Comparison of ENCODE assay signal across 29 cellular contexts in the genomic region with DNA sequence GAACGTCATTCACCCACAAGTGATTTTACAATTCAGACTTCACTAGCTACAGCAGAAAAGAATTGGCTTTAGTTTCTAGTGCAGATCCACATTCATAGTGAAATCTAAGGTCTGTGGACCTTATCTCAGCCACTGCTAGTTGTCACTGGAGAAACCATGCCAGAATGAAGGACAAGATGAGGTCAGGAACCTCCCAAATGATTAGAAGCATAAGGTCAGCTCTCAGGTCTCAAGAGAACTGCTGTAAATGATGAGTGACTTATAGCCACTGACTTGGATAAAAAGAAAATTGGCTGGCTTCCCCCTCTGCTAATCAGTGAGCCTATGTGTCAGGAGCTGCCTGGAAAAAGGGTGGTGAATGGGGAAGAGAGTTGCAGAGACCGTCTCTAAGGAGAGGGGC.
"Had no signal": no experiment of that assay in that cellular context is flagged by ENCODE, and none has a peak within 500 bp of the region (broad histone marks: within the 10 kb centered on the region; RNA-seq: fewer than 3 reads in every experiment).

No MANE protein-coding gene starts in this region.

- ATAC-seq: activated CD8-positive, alpha-beta T cell treated with anti-CD3 and anti-CD28 coated beads for 36 hours; activated naive CD8-positive, alpha-beta T cell treated with anti-CD3 and anti-CD28 coated beads, Interleukin-2, amount 50 U/mL, for 24 hours; activated T-cell treated with anti-CD3 and anti-CD28 coated beads, Interleukin-2, amount 50 U/mL, for 4 hours; activated T-helper 17 cell treated with anti-CD3 and anti-CD28 coated beads, Interleukin-2, amount 50 U/mL, for 72 hours; left colon; natural killer cell; right lobe of liver; stimulated activated naive CD8-positive, alpha-beta T cell treated with anti-CD3 and anti-CD28 coated beads, Interleukin-15, Interleukin-2, amounts not matched to agents 100 U/mL and 50 U/mL, for 24 hours; WTC11 had no signal

- H3K9me3 Mint-ChIP-seq: activated naive CD4-positive, alpha-beta T cell treated with anti-CD3 and anti-CD28 coated beads, Interleukin-2, amount 50 U/mL, for 24 hours; brain had no signal

- H3K36me3 ChIP-seq: esophagus muscularis mucosa, heart right ventricle, neural progenitor cell, right lobe of liver, transverse colon had no signal

- H3K4me2 ChIP-seq: neural progenitor cell had no signal

- H3K4me1 ChIP-seq: esophagus muscularis mucosa, neural progenitor cell, right lobe of liver, testis, transverse colon had no signal

- H3K27me3 Mint-ChIP-seq: activated CD8-positive, alpha-beta T cell treated with anti-CD3 and anti-CD28 coated beads for 36 hours; activated T-helper 17 cell treated with anti-CD3 and anti-CD28 coated beads, Interleukin-2, amount 50 U/mL, for 72 hours; central memory CD8-positive, alpha-beta T cell had no signal

- H3K9ac ChIP-seq: neural progenitor cell had no signal

- H3K4me3 ChIP-seq: esophagus muscularis mucosa, heart right ventricle, neural progenitor cell, right lobe of liver, testis, transverse colon had no signal

- H3K27ac Mint-ChIP-seq: activated CD8-positive, alpha-beta T cell treated with anti-CD3 and anti-CD28 coated beads for 36 hours; activated naive CD4-positive, alpha-beta T cell treated with anti-CD3 and anti-CD28 coated beads, Interleukin-2, amount 50 U/mL, for 24 hours; activated naive CD8-positive, alpha-beta T cell treated with anti-CD3 and anti-CD28 coated beads, Interleukin-2, amount 50 U/mL, for 24 hours; activated T-helper 17 cell treated with anti-CD3 and anti-CD28 coated beads, Interleukin-2, amount 50 U/mL, for 72 hours; brain; natural killer cell; neural progenitor cell; T-helper 1 cell treated with Interleukin-12 subunit alpha and Interleukin-12 subunit beta and Interleukin-4 antibody, amounts not matched to agents 30 μg/mL and 1 μg/mL, for 36 hours; WTC11 had no signal

- H3K36me3 Mint-ChIP-seq: activated naive CD4-positive, alpha-beta T cell treated with anti-CD3 and anti-CD28 coated beads, Interleukin-2, amount 50 U/mL, for 24 hours; brain; natural killer cell; neural progenitor cell; WTC11 had no signal

- H3K9me3 ChIP-seq: esophagus muscularis mucosa, heart right ventricle, right lobe of liver, testis, transverse colon had no signal

- H3K27me3 ChIP-seq: esophagus muscularis mucosa, heart right ventricle, neural progenitor cell, right lobe of liver, testis, transverse colon had no signal

- H3K4me3 Mint-ChIP-seq: activated CD8-positive, alpha-beta T cell treated with anti-CD3 and anti-CD28 coated beads for 36 hours; activated naive CD4-positive, alpha-beta T cell treated with anti-CD3 and anti-CD28 coated beads, Interleukin-2, amount 50 U/mL, for 24 hours; activated naive CD8-positive, alpha-beta T cell treated with anti-CD3 and anti-CD28 coated beads, Interleukin-2, amount 50 U/mL, for 24 hours; activated T-cell treated with anti-CD3 and anti-CD28 coated beads, Interleukin-2, amount 50 U/mL, for 4 hours; activated T-helper 17 cell treated with anti-CD3 and anti-CD28 coated beads, Interleukin-2, amount 50 U/mL, for 72 hours; brain; central memory CD8-positive, alpha-beta T cell; natural killer cell; neural progenitor cell; T-helper 1 cell treated with Interleukin-12 subunit alpha and Interleukin-12 subunit beta and Interleukin-4 antibody, amounts not matched to agents 30 μg/mL and 1 μg/mL, for 36 hours; WTC11 had no signal

- H3K4me1 Mint-ChIP-seq: activated naive CD4-positive, alpha-beta T cell treated with anti-CD3 and anti-CD28 coated beads, Interleukin-2, amount 50 U/mL, for 24 hours; activated naive CD8-positive, alpha-beta T cell treated with anti-CD3 and anti-CD28 coated beads, Interleukin-2, amount 50 U/mL, for 24 hours; activated T-helper 17 cell treated with anti-CD3 and anti-CD28 coated beads, Interleukin-2, amount 50 U/mL, for 72 hours; brain; central memory CD8-positive, alpha-beta T cell; natural killer cell; WTC11 had no signal

- H2AFZ ChIP-seq: neural progenitor cell had no signal

- H3K27ac ChIP-seq: esophagus muscularis mucosa, heart right ventricle, neural progenitor cell, right lobe of liver, testis, transverse colon had no signal

- FAIRE-seq: islet of Langerhans, TTC549 had no signal

- DNase-seq: activated CD4-positive, alpha-beta T cell treated with anti-CD3 and anti-CD28 coated beads, Interleukin-2, amount 50 U/mL, for 1 hour; activated CD8-positive, alpha-beta T cell treated with anti-CD3 and anti-CD28 coated beads for 36 hours; activated gamma-delta T cell treated with Interleukin-2 at 50 U/mL for 16 hours; activated naive CD8-positive, alpha-beta T cell treated with anti-CD3 and anti-CD28 coated beads, Interleukin-2, amount 50 U/mL, for 24 hours; activated T-cell treated with anti-CD3 and anti-CD28 coated beads, Interleukin-2, amount 50 U/mL, for 4 hours; dermis blood vessel endothelial cell; effector CD4-positive, alpha-beta T cell; foreskin melanocyte; heart right ventricle; left colon; natural killer cell; occipital lobe; right lobe of liver; stimulated activated CD4-positive, alpha-beta T cell treated with anti-CD3 and anti-CD28 coated beads, Interleukin-2, amount 100 ng/mL, for 48 hours; stimulated activated naive CD8-positive, alpha-beta T cell treated with anti-CD3 and anti-CD28 coated beads, Interleukin-15, Interleukin-2, amounts not matched to agents 100 U/mL and 50 U/mL, for 24 hours; SW 1271; T-helper 9 cell; testis; transverse colon had no signal
